1 cellular context compared by ENCODE assay signal in the genomic region with DNA sequence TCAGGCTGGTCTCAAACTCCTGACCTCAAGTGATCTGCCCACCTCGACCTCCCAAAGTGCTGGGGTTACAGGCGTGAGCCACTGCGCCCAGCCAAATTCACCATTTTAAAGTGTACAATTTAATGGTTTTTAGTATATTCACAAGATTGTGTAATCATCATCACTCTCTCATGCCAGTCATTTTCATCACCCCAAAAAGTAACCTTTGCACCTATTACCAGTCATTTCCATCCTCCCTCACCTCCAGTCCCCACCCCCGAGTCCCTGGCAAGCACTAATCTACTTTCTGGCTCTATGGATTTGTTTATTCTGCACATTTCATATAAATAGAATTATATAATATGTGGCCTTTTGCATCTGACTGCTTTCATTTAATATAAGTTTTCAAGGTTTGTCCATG.
A peak's percentile ranks its signal among the peaks of the same experiment; 100 is the strongest.
TF ChIP-seq lines count a peak whose summit lies in the region.

No MANE protein-coding gene starts in this region.

TF ChIP-seq in liver, 16 proteins besides CTCF, POLR2A, EP300 and RAD21 (continued from another document):
- TF ChIP-seq, protein P1, sequence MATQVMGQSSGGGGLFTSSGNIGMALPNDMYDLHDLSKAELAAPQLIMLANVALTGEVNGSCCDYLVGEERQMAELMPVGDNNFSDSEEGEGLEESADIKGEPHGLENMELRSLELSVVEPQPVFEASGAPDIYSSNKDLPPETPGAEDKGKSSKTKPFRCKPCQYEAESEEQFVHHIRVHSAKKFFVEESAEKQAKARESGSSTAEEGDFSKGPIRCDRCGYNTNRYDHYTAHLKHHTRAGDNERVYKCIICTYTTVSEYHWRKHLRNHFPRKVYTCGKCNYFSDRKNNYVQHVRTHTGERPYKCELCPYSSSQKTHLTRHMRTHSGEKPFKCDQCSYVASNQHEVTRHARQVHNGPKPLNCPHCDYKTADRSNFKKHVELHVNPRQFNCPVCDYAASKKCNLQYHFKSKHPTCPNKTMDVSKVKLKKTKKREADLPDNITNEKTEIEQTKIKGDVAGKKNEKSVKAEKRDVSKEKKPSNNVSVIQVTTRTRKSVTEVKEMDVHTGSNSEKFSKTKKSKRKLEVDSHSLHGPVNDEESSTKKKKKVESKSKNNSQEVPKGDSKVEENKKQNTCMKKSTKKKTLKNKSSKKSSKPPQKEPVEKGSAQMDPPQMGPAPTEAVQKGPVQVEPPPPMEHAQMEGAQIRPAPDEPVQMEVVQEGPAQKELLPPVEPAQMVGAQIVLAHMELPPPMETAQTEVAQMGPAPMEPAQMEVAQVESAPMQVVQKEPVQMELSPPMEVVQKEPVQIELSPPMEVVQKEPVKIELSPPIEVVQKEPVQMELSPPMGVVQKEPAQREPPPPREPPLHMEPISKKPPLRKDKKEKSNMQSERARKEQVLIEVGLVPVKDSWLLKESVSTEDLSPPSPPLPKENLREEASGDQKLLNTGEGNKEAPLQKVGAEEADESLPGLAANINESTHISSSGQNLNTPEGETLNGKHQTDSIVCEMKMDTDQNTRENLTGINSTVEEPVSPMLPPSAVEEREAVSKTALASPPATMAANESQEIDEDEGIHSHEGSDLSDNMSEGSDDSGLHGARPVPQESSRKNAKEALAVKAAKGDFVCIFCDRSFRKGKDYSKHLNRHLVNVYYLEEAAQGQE (IDR thresholded peaks at IDR 0.05): no peak
- TF ChIP-seq SP1 (IDR thresholded peaks at IDR 0.05) (peak; percentile 86), TAF1 (conservative IDR thresholded peaks at IDR 0.05) (no peak), FOXA2 (IDR thresholded peaks at IDR 0.05) (peak; percentile 43), HNF4G (IDR thresholded peaks at IDR 0.05) (peak; percentile 85)
TF ChIP-seq in liver: peak in this region for 11.
